In genomic region chr1:240468616-240469015, GRCh38 we compare ENCODE assay signal across 22 cellular contexts.
DNase-seq lines count a peak whose midpoint lies in the region; ATAC-seq lines count a peak whose summit lies in the region.
"Had no signal": no experiment of that assay in that cellular context is flagged by ENCODE, and none has a peak within 500 bp of the region (broad histone marks: within the 10 kb centered on the region; RNA-seq: fewer than 3 reads in every experiment).

No MANE protein-coding gene starts in this region.

- no peak overlapping the region for H2BK12ac ChIP-seq in mesenchymal stem cell (ENCODE audit: low read length in 2 of 2)

- no peaks in the 10 kb centered on the region for H3K9me3 ChIP-seq in adipocyte (ENCODE audit: control insufficient read depth, low read length)
- no peaks in the 10 kb centered on the region for H3K9me3 ChIP-seq in mesenchymal stem cell (ENCODE audit: control insufficient read depth, low read length)
- H3K9me3 ChIP-seq: lower lobe of right lung, ovary, thoracic aorta, vagina had no signal

- H3K14ac ChIP-seq in mesenchymal stem cell (ENCODE audit: low read length in 2 of 2), result no peak overlapping the region

- H4K91ac ChIP-seq in mesenchymal stem cell (ENCODE audit: low read length), result no peak overlapping the region

- no peak for ATAC-seq in GM21825 (IDR thresholded peaks at IDR 0.05; ENCODE audit: unreplicated experiment)
- ATAC-seq in HG03565 (IDR thresholded peaks at IDR 0.05; ENCODE audit: unreplicated experiment), result no peak
- ATAC-seq: esophagus mucosa; lower lobe of right lung; natural killer cell treated with Interleukin-12 subunit alpha and Interleukin-12 subunit beta and Interleukin-15 and Interleukin-18, amount 100 ng/mL, for 72 hours; Panc1 had no signal

- no peak overlapping the region for H2BK15ac ChIP-seq in mesenchymal stem cell (ENCODE audit: low read depth, poor library complexity, severe bottlenecking)

- H3K4me2 ChIP-seq in mesenchymal stem cell (ENCODE audit: low read length, poor library complexity, severe bottlenecking), result no peak overlapping the region
- H3K4me2 ChIP-seq: smooth muscle cell had no signal

- H3K4me3 ChIP-seq in adipocyte (ENCODE audit: low read length) (peak overlapping the region; percentile 25), mesenchymal stem cell (ENCODE audit: insufficient read depth in 1 of 2, low read depth in 1 of 2, low read length in 2 of 2) (peak overlapping the region in 1 of 2 experiments; percentile 38)
- H3K4me3 ChIP-seq: lower lobe of right lung, ovary, smooth muscle cell, thoracic aorta, vagina had no signal

- no peak overlapping the region for H3K4ac ChIP-seq in mesenchymal stem cell (ENCODE audit: low read depth in 1 of 2, low read length in 2 of 2)

- no peak overlapping the region for H3K18ac ChIP-seq in mesenchymal stem cell (ENCODE audit: low read depth in 1 of 2, low read length in 2 of 2)

- H3K27ac ChIP-seq in mesenchymal stem cell (ENCODE audit: low read length, poor library complexity, severe bottlenecking), result no peak overlapping the region
- H3K27ac ChIP-seq: lower lobe of right lung, ovary, thoracic aorta, vagina had no signal

- no peak overlapping the region for H2AK5ac ChIP-seq in mesenchymal stem cell (ENCODE audit: low read length, severe bottlenecking)

- H2BK5ac ChIP-seq in mesenchymal stem cell (ENCODE audit: low read depth, low read length, poor library complexity, severe bottlenecking), result no peak overlapping the region

- no peak overlapping the region for H2BK120ac ChIP-seq in mesenchymal stem cell (ENCODE audit: low read depth, low read length)

- peaks cover 10% of the 10 kb centered on the region for H3K79me1 ChIP-seq in mesenchymal stem cell (replicated peaks; ENCODE audit: low read length, poor library complexity, severe bottlenecking)

- H3K27me3 ChIP-seq in adipocyte (replicated peaks; ENCODE audit: control insufficient read depth, insufficient read depth, low read length) (no peaks in the 10 kb centered on the region), mesenchymal stem cell (ENCODE audit: control insufficient read depth in 1 of 2, insufficient read depth in 1 of 2, low read length in 2 of 2) (no peaks in the 10 kb centered on the region)
- H3K27me3 ChIP-seq: ovary, vagina had no signal

- DNase-seq in GM04504 (ENCODE audit: low read depth) (peak; percentile 15), adipocyte (ENCODE audit: low read depth) (no peak), mesenchymal stem cell (no peak), stromal cell of bone marrow (ENCODE audit: low read depth) (peak; percentile 31), SKM-1 treated with dmso at 0.1 percent for 144 hours (lab: John Stamatoyannopoulos, UW; ENCODE audit: unreplicated experiment) (no peak)
- DNase-seq: activated CD4-positive, alpha-beta T cell treated with anti-CD3 and anti-CD28 coated beads for 4 hours; hippocampal formation; KBM-7; lower lobe of right lung; NCI-H2029 treated with DMSO at 0.1 percent for 48 hours; NCI-H2227 treated with DMSO at 0.1 percent for 48 hours; ovary; SHP77; stimulated activated naive CD4-positive, alpha-beta T cell treated with Interleukin-2 at 50 U/mL for 16 hours had no signal

- H3K23ac ChIP-seq in mesenchymal stem cell (ENCODE audit: low read length in 2 of 2), result no peak overlapping the region

- H3K36me3 ChIP-seq in adipocyte (ENCODE audit: control insufficient read depth, insufficient read depth, low read length, severe bottlenecking) (no peaks in the 10 kb centered on the region), mesenchymal stem cell (ENCODE audit: control insufficient read depth in 1 of 2, insufficient read depth in 2 of 2, low read depth in 1 of 2, low read length in 2 of 2) (no peaks in the 10 kb centered on the region)
- H3K36me3 ChIP-seq: lower lobe of right lung, ovary, thoracic aorta, vagina had no signal

- H3K4me1 ChIP-seq in adipocyte (ENCODE audit: control insufficient read depth, insufficient read depth, low read length) (peaks cover 29% of the 10 kb centered on the region), mesenchymal stem cell (ENCODE audit: control insufficient read depth, insufficient read depth, low read depth, low read length) (peaks cover 7% of the 10 kb centered on the region)
- H3K4me1 ChIP-seq: lower lobe of right lung, vagina had no signal

- 96% methylated on average over 7 of the region's 7 CpGs for WGBS in mesenchymal stem cell

- H3K9ac ChIP-seq in adipocyte (ENCODE audit: low read length) (peak overlapping the region; percentile 1), mesenchymal stem cell (ENCODE audit: low read length) (peak overlapping the region; percentile 45)

- H2AFZ ChIP-seq in mesenchymal stem cell (ENCODE audit: low read depth, low read length), result no peak overlapping the region

- no peak overlapping the region for H4K8ac ChIP-seq in mesenchymal stem cell (ENCODE audit: low read length)

Comparison
In these comparisons a context has a peak if more than half of its experiments do, and no peak if none do; other contexts are left out.
1. DNase-seq: peak in GM04504 (single experiment) and stromal cell of bone marrow (single experiment); none in adipocyte (single experiment), mesenchymal stem cell (single experiment) and SKM-1 treated with dmso at 0.1 percent for 144 hours (single experiment).